Comparison of ENCODE assay signal across 8 cellular contexts in genomic region chr6:145734486-145735355, GRCh38. TPM values are rescaled to one million over a fixed set of nuclear protein-coding genes. Genes with fewer than 3 reads are reported as not detected.
DNase-seq lines count a peak whose midpoint lies in the region; TF ChIP-seq lines count a peak whose summit lies in the region.

No MANE protein-coding gene starts in this region.

- no peaks in the 10 kb centered on the region for H3K23me2 ChIP-seq in H9 (ENCODE audit: insufficient read length, low read depth, low read length, poor library complexity, severe bottlenecking)

- no peaks in the 10 kb centered on the region for H3K79me1 ChIP-seq in H9 (ENCODE audit: insufficient read depth, low read depth, low read length, poor library complexity, severe bottlenecking)
- no peaks in the 10 kb centered on the region for H3K79me1 ChIP-seq in neuronal stem cell (ENCODE audit: low read depth, low read length)

- H3K4me3 ChIP-seq in Loucy (ENCODE audit: low read length, poor library complexity, severe bottlenecking) (peak overlapping the region; percentile 80), neuronal stem cell (ENCODE audit: low read length in 2 of 2) (peak overlapping the region; percentile 68 to 85)

- H3K4me2 ChIP-seq in H9 (ENCODE audit: insufficient read depth, insufficient read length, low read length) (peak overlapping the region; percentile 67), Loucy (ENCODE audit: low read depth, low read length, poor library complexity, severe bottlenecking) (peak overlapping the region; percentile 93), neuronal stem cell (ENCODE audit: insufficient read depth, low read length, poor library complexity, severe bottlenecking) (peak overlapping the region; percentile 93)

- H3K27me3 Mint-ChIP-seq in H9 (ENCODE audit: low read depth) = no peaks in the 10 kb centered on the region

- H2AFZ ChIP-seq in H9 (ENCODE audit: low read length) (no peak overlapping the region), Loucy (ENCODE audit: low read length) (peak overlapping the region; percentile 38), neuronal stem cell (ENCODE audit: low read length) (peak overlapping the region; percentile 93)

- no CpG with 5 or more reads among the region's 74 CpGs for WGBS in H9 (ENCODE audit: extremely low coverage, insufficient read length, low lambda C conversion rate)
- no CpG with 5 or more reads among the region's 74 CpGs for WGBS in neuronal stem cell (ENCODE audit: extremely low coverage in 2 of 2, insufficient read length in 2 of 2, insufficient replicate concordance in 1 of 2), 2 donors

- H2AK5ac ChIP-seq in H9 (ENCODE audit: insufficient read length, low read length) (no peak overlapping the region), neuronal stem cell (ENCODE audit: low read depth, low read length) (no peak overlapping the region)

- H3K9me3 ChIP-seq in H9 (ENCODE audit: control insufficient read depth, low read depth, low read length) (no peaks in the 10 kb centered on the region), Loucy (ENCODE audit: insufficient read depth, low read depth, low read length) (no peaks in the 10 kb centered on the region), neuronal stem cell (replicated peaks in 1 of 2; ENCODE audit: control insufficient read depth in 2 of 2, insufficient read depth in 1 of 2, low read depth in 1 of 2, low read length in 2 of 2) (peaks cover 0 to 1% of the 10 kb centered on the region in 2 donors)

- H3F3A ChIP-seq in Loucy (ENCODE audit: low read depth) = no peaks in the 10 kb centered on the region

- H4K20me1 ChIP-seq in H9 (ENCODE audit: control insufficient read depth, insufficient read depth, insufficient read length) = no peaks in the 10 kb centered on the region
- no peaks in the 10 kb centered on the region for H4K20me1 ChIP-seq in Loucy (ENCODE audit: insufficient read depth, low read length, poor library complexity, severe bottlenecking)

- H3K56ac ChIP-seq in H9 (ENCODE audit: insufficient read length, low read depth, low read length) = no peak overlapping the region

- H3K9ac ChIP-seq in H9 (ENCODE audit: extremely low read depth, insufficient read length, low read length) = peak overlapping the region; percentile 48
- H3K9ac ChIP-seq in Loucy (ENCODE audit: low read depth, low read length, poor library complexity, severe bottlenecking) = peak overlapping the region; percentile 96
- H3K9ac ChIP-seq in neuronal stem cell (ENCODE audit: low read depth, low read length, poor library complexity) = peak overlapping the region; percentile 80

- no peak overlapping the region for H4K91ac ChIP-seq in H9 (ENCODE audit: insufficient read length, low read depth, low read length)
- no peak overlapping the region for H4K91ac ChIP-seq in neuronal stem cell (ENCODE audit: low read depth, low read length, poor library complexity)

- H3K9me3 Mint-ChIP-seq in H9 = peaks cover 6 to 12% of the 10 kb centered on the region in 2 experiments; a peak in 3 of 5 replicates

- H3K36me3 Mint-ChIP-seq in H9 (ENCODE audit: insufficient read depth in 1 of 3, low read depth in 3 of 3) = peaks cover 6 to 9% (median 7%) of the 10 kb centered on the region in 3 experiments; a peak in 6 of 7 replicates

- H2BK5ac ChIP-seq in H9 (ENCODE audit: insufficient read length, low read length) = no peak overlapping the region
- H2BK5ac ChIP-seq in neuronal stem cell (ENCODE audit: low read length) = no peak overlapping the region

- H3K9me2 ChIP-seq in Loucy (replicated peaks; ENCODE audit: low read depth, low read length) = no peaks in the 10 kb centered on the region

- H3K27ac ChIP-seq in H9 (ENCODE audit: insufficient read length, low read depth, low read length) (peak overlapping the region; percentile 78), neuronal stem cell (replicated peaks; ENCODE audit: low read length) (peak overlapping the region; percentile 97), substantia nigra (ENCODE audit: low read depth, low read length, poor library complexity, severe bottlenecking) (peak overlapping the region; percentile 89)

- no peak overlapping the region for H2BK120ac ChIP-seq in H9 (ENCODE audit: low read depth, low read length, poor library complexity, severe bottlenecking)
- peak overlapping the region; percentile 52 for H2BK120ac ChIP-seq in neuronal stem cell (ENCODE audit: low read depth, low read length)

- TF ChIP-seq CTCF in H9 (conservative IDR thresholded peaks at IDR 0.05) (no peak), Loucy (conservative IDR thresholded peaks at IDR 0.05; ENCODE audit: low read length) (no peak)

- H3K4ac ChIP-seq in H9 (ENCODE audit: low read depth, low read length) (no peak overlapping the region; the same call in 1 of the 2 replicates), neuronal stem cell (ENCODE audit: low read length) (no peak overlapping the region)

- no peak overlapping the region for H3K23ac ChIP-seq in H9 (ENCODE audit: insufficient read length, low read depth, low read length)
- peak overlapping the region; percentile 29 for H3K23ac ChIP-seq in neuronal stem cell (ENCODE audit: low read depth, low read length, poor library complexity)

- H3K27me3 ChIP-seq in H9 (ENCODE audit: insufficient read depth, low read length) (no peaks in the 10 kb centered on the region), Loucy (ENCODE audit: insufficient read depth, low read length, poor library complexity, severe bottlenecking) (no peaks in the 10 kb centered on the region), neuronal stem cell (ENCODE audit: control insufficient read depth in 3 of 3, insufficient read depth in 3 of 3, low read depth in 1 of 3, low read length in 3 of 3) (no peaks in the 10 kb centered on the region)

- H3K79me2 ChIP-seq in H9 (ENCODE audit: insufficient read depth, low read length) (no peaks in the 10 kb centered on the region), Loucy (ENCODE audit: insufficient read depth, low read length) (peaks cover 26% of the 10 kb centered on the region)

- no peak overlapping the region for H2BK12ac ChIP-seq in H9 (ENCODE audit: insufficient read length, low read depth, low read length)
- no peak overlapping the region for H2BK12ac ChIP-seq in neuronal stem cell (ENCODE audit: low read length)

- no peak overlapping the region for H2BK15ac ChIP-seq in H9 (ENCODE audit: low read depth, low read length)
- H2BK15ac ChIP-seq in neuronal stem cell (ENCODE audit: low read length) = peak overlapping the region; percentile 75

- H4K8ac ChIP-seq in H9 (replicated peaks; ENCODE audit: insufficient read length, low read depth, low read length) = no peak overlapping the region
- no peak overlapping the region for H4K8ac ChIP-seq in neuronal stem cell (ENCODE audit: low read depth, low read length)

- no peak overlapping the region for H3T11ph ChIP-seq in H9 (ENCODE audit: low read length)

- DNase-seq in ELF-1 (ENCODE audit: low read depth, low spot score) = peak; percentile 95
- DNase-seq in H9 = peak; percentile 93
- peak; percentile 78 to 91 for DNase-seq in SHP77 (lab: John Stamatoyannopoulos, UW)
- peak; percentile 46 for DNase-seq in activated gamma-delta T cell treated with anti-CD3 and anti-CD28 coated beads, Interleukin-2, amount 50 U/mL, for 16 hours (ENCODE audit: low read depth)
- peak; percentile 84 for DNase-seq in foreskin melanocyte
- peak; percentile 87 for DNase-seq in neuronal stem cell (ENCODE audit: low spot score)
- DNase-seq in substantia nigra (lab: John Stamatoyannopoulos, UW) = peak; percentile 25 to 95 (median 83)

- peak overlapping the region; percentile 92 to 98 (median 98) for H3K27ac Mint-ChIP-seq in H9

- H3K4me3 Mint-ChIP-seq in H9 = peak overlapping the region; percentile 82 to 89

- H3K14ac ChIP-seq in H9 (ENCODE audit: insufficient read depth, low read length) (peak overlapping the region; percentile 97), neuronal stem cell (ENCODE audit: low read length) (no peak overlapping the region)

- H3K4me1 Mint-ChIP-seq in H9 = peaks cover 10 to 17% of the 10 kb centered on the region in 2 experiments

- H4K5ac ChIP-seq in H9 (ENCODE audit: insufficient read length, low read depth, low read length) = no peak overlapping the region

- H3K36me3 ChIP-seq in Loucy (ENCODE audit: insufficient read depth, low read length) (no peaks in the 10 kb centered on the region), neuronal stem cell (replicated peaks in 1 of 2; ENCODE audit: control insufficient read depth in 2 of 2, insufficient read depth in 2 of 2, low read length in 2 of 2) (no peaks in the 10 kb centered on the region)

- H3K18ac ChIP-seq in H9 (ENCODE audit: insufficient read length, low read depth, low read length) (peak overlapping the region; percentile 94), neuronal stem cell (ENCODE audit: low read length) (peak overlapping the region; percentile 95)

- no peaks in the 10 kb centered on the region for H3K4me1 ChIP-seq in H9 (ENCODE audit: insufficient read depth, low read length)
- H3K4me1 ChIP-seq in Loucy (ENCODE audit: insufficient read depth, low read length, poor library complexity, severe bottlenecking) = peaks cover 39% of the 10 kb centered on the region
- H3K4me1 ChIP-seq in neuronal stem cell (ENCODE audit: control insufficient read depth in 2 of 2, insufficient read depth in 1 of 2, low read depth in 1 of 2, low read length in 2 of 2) = peaks cover 0 to 5% of the 10 kb centered on the region in 2 donors

- no peak overlapping the region for H2BK20ac ChIP-seq in H9 (ENCODE audit: low read depth, low read length, poor library complexity, severe bottlenecking)

RNA-seq across cellular contexts. Expression of gene EPM2A, which starts 0.6 kb away (rescaled TPM):
- 8.2 and 9.0 TPM in 2 replicates for total RNA-seq in H9 (2021)
- 3.8 TPM for polyA plus RNA-seq in neuronal stem cell (2013, experiment 1 of 2)
- polyA plus RNA-seq in neuronal stem cell (2013, experiment 2 of 2) = 3.9 TPM

Comparison
In these comparisons a context has a peak if more than half of its experiments do, and no peak if none do; other contexts are left out.
1. Peak in every context shown above with its lines: DNase-seq, H3K4me3 ChIP-seq and H3K27ac ChIP-seq.